Comparison of ENCODE assay signal across 1 cellular context in genomic region chrX:135345328-135345645, GRCh38.
TF ChIP-seq lines count a peak whose summit lies in the region.

No MANE protein-coding gene starts in this region.

TF ChIP-seq in PFSK-1, 5 proteins besides CTCF, POLR2A, EP300 and RAD21:
- TF ChIP-seq REST (IDR thresholded peaks at IDR 0.05; ENCODE audit: insufficient read depth in 1 of 2, low read depth in 2 of 2, low read length in 2 of 2): no peak
- TF ChIP-seq SIN3A (IDR thresholded peaks at IDR 0.05; ENCODE audit: borderline replicate concordance, insufficient read depth, low read length): peak; percentile 48; the same call in 1 of the 2 replicates
